27 cellular contexts compared by ENCODE assay signal in genomic region chr3:176798680-176799079, GRCh38.
"Had no signal": no experiment of that assay in that cellular context is flagged by ENCODE, and none has a peak within 500 bp of the region (broad histone marks: within the 10 kb centered on the region; RNA-seq: fewer than 3 reads in every experiment).

No MANE protein-coding gene starts in this region.

- H3K4me2 ChIP-seq: SK-N-SH had no signal

- H3K27ac Mint-ChIP-seq: activated CD4-positive, alpha-beta memory T cell treated with anti-CD3 and anti-CD28 coated beads, Interleukin-2, amount 10 ng/mL, durations not matched to agents 7 days and 5 days; activated naive CD4-positive, alpha-beta T cell treated with anti-CD3 and anti-CD28 coated beads, Interleukin-2, amount 50 U/mL, for 72 hours; activated naive CD8-positive, alpha-beta T cell treated with anti-CD3 and anti-CD28 coated beads, Interleukin-2, amount 50 U/mL, for 24 hours; activated T-helper 1 cell treated with anti-CD3 and anti-CD28 coated beads, Interleukin-12 subunit alpha, Interleukin-12 subunit beta, Interleukin-2, Interleukin-4 antibody, amounts not matched to agents 30 ng/mL and 10 ng/mL and 1 ng/mL, durations not matched to agents 14 hours and 24 hours and 36 hours had no signal

- H3K4me3 Mint-ChIP-seq: activated CD4-positive, alpha-beta memory T cell treated with anti-CD3 and anti-CD28 coated beads, Interleukin-2, amount 10 ng/mL, durations not matched to agents 7 days and 5 days; activated naive CD8-positive, alpha-beta T cell treated with anti-CD3 and anti-CD28 coated beads, Interleukin-2, amount 50 U/mL, for 24 hours; activated T-helper 1 cell treated with anti-CD3 and anti-CD28 coated beads, Interleukin-12 subunit alpha, Interleukin-12 subunit beta, Interleukin-2, Interleukin-4 antibody, amounts not matched to agents 30 ng/mL and 10 ng/mL and 1 ng/mL, durations not matched to agents 14 hours and 24 hours and 36 hours; brain; central memory CD8-positive, alpha-beta T cell had no signal

- H3K9me3 Mint-ChIP-seq: activated CD4-positive, alpha-beta memory T cell treated with anti-CD3 and anti-CD28 coated beads, Interleukin-2, amount 10 ng/mL, durations not matched to agents 7 days and 5 days; activated naive CD8-positive, alpha-beta T cell treated with anti-CD3 and anti-CD28 coated beads, Interleukin-2, amount 50 U/mL, for 24 hours; activated T-helper 1 cell treated with anti-CD3 and anti-CD28 coated beads, Interleukin-12 subunit alpha, Interleukin-12 subunit beta, Interleukin-2, Interleukin-4 antibody, amounts not matched to agents 30 ng/mL and 10 ng/mL and 1 ng/mL, durations not matched to agents 14 hours and 24 hours and 36 hours; central memory CD8-positive, alpha-beta T cell had no signal

- H3K27me3 ChIP-seq: ascending aorta had no signal

- H3K4me1 ChIP-seq: ascending aorta had no signal

- H3K4me1 Mint-ChIP-seq: activated CD4-positive, alpha-beta memory T cell treated with anti-CD3 and anti-CD28 coated beads, Interleukin-2, amount 10 ng/mL, durations not matched to agents 7 days and 5 days; activated naive CD8-positive, alpha-beta T cell treated with anti-CD3 and anti-CD28 coated beads, Interleukin-2, amount 50 U/mL, for 24 hours; central memory CD8-positive, alpha-beta T cell had no signal

- H3K9me2 ChIP-seq: SK-N-SH had no signal

- H3K27me3 Mint-ChIP-seq: activated CD4-positive, alpha-beta memory T cell treated with anti-CD3 and anti-CD28 coated beads, Interleukin-2, amount 10 ng/mL, durations not matched to agents 7 days and 5 days; activated naive CD8-positive, alpha-beta T cell treated with anti-CD3 and anti-CD28 coated beads, Interleukin-2, amount 50 U/mL, for 24 hours; brain had no signal

- H3K36me3 Mint-ChIP-seq: brain had no signal

- H3K36me3 ChIP-seq: ascending aorta had no signal

- H3K4me3 ChIP-seq: ascending aorta had no signal

- DNase-seq: activated CD4-positive, alpha-beta memory T cell treated with anti-CD3 and anti-CD28 coated beads, Interleukin-2, amount 10 ng/mL, durations not matched to agents 7 days and 5 days; activated CD4-positive, alpha-beta T cell treated with anti-CD3 and anti-CD28 coated beads, Interleukin-2, amount 50 U/mL, for 1 hour; activated CD4-positive, CD25-positive, alpha-beta regulatory T cell; activated CD8-positive, alpha-beta memory T cell treated with anti-CD3 and anti-CD28 coated beads, Interleukin-2, amount 50 U/mL, for 48 hours; activated effector memory CD4-positive, alpha-beta T cell treated with Interleukin-2 at 50 U/mL for 16 hours; activated naive CD4-positive, alpha-beta T cell; activated naive CD8-positive, alpha-beta T cell treated with anti-CD3 and anti-CD28 coated beads, Interleukin-2, amount 50 U/mL, for 24 hours; activated T-cell treated with anti-CD3 and anti-CD28 coated beads, Interleukin-2, amount 50 U/mL, for 1 hour; amniotic stem cell; KG1; NCI-H1092; NCI-H1417; NCI-H1930; NCI-H2171; NCI-H2227 treated with DMSO at 0.1 percent for 48 hours; NCI-H446 treated with DMSO at 0.1 percent for 48 hours; NCI-H524 treated with DMSO at 0.1 percent for 48 hours; RPMI8226; SK-N-SH; T-helper 1 cell had no signal

- H3K27ac ChIP-seq: ascending aorta had no signal

- H3K9me3 ChIP-seq: SK-N-SH had no signal

- ATAC-seq: activated naive CD4-positive, alpha-beta T cell treated with anti-CD3 and anti-CD28 coated beads, Interleukin-2, amount 50 U/mL, for 72 hours; activated naive CD8-positive, alpha-beta T cell treated with anti-CD3 and anti-CD28 coated beads, Interleukin-2, amount 50 U/mL, for 24 hours; Panc1; Right ventricle myocardium inferior had no signal
